In genomic region chr12:14384783-14385638, GRCh38 we compare ENCODE assay signal across 8 cellular contexts. TPM values are rescaled to one million over a fixed set of nuclear protein-coding genes. Genes with fewer than 3 reads are reported as not detected.
A peak's percentile ranks its signal among the peaks of the same experiment; 100 is the strongest.
DNase-seq lines count a peak whose midpoint lies in the region; TF ChIP-seq lines count a peak whose summit lies in the region.

No MANE protein-coding gene starts in this region.

- no peaks in the 10 kb centered on the region for H3K27me3 ChIP-seq in H9 (ENCODE audit: insufficient read depth, low read length)
- no peaks in the 10 kb centered on the region for H3K27me3 ChIP-seq in MG63

- no peak overlapping the region for H3K18ac ChIP-seq in H9 (ENCODE audit: insufficient read length, low read depth, low read length)

- H3K4me3 ChIP-seq in GM12864 (ENCODE audit: low read depth, low read length) (peak overlapping the region; percentile 57; the same call in 1 of the 2 replicates), SK-N-MC (peak overlapping the region; percentile 54), astrocyte of the cerebellum (ENCODE audit: low read depth, low read length) (peak overlapping the region; percentile 34), MG63 (no peak overlapping the region)

- no peak overlapping the region for H2BK12ac ChIP-seq in H9 (ENCODE audit: insufficient read length, low read depth, low read length)

- H3K4me3 Mint-ChIP-seq in H9: peak overlapping the region; percentile 17 to 58

- no peak overlapping the region for H2BK5ac ChIP-seq in H9 (ENCODE audit: insufficient read length, low read length)

- no peak overlapping the region for H2AK5ac ChIP-seq in H9 (ENCODE audit: insufficient read length, low read length)

- no peak overlapping the region for H4K8ac ChIP-seq in H9 (replicated peaks; ENCODE audit: insufficient read length, low read depth, low read length)

- peak overlapping the region; percentile 35 for H3K4me2 ChIP-seq in H9 (ENCODE audit: insufficient read depth, insufficient read length, low read length)

- H3K9ac ChIP-seq in H9 (ENCODE audit: extremely low read depth, insufficient read length, low read length) (no peak overlapping the region), SK-N-MC (ENCODE audit: insufficient read length) (peak overlapping the region; percentile 59)

- no peak overlapping the region for H2BK120ac ChIP-seq in H9 (ENCODE audit: low read depth, low read length, poor library complexity, severe bottlenecking)

- no peak overlapping the region for H2BK20ac ChIP-seq in H9 (ENCODE audit: low read depth, low read length, poor library complexity, severe bottlenecking)

- H3K56ac ChIP-seq in H9 (ENCODE audit: insufficient read length, low read depth, low read length): no peak overlapping the region

- peaks cover 53% of the 10 kb centered on the region for H3K36me3 ChIP-seq in SK-N-MC (ENCODE audit: insufficient read depth, low read length)
- H3K36me3 ChIP-seq in MG63: peaks cover 1% of the 10 kb centered on the region; the same call in 1 of the 2 replicates

- H3K4me1 Mint-ChIP-seq in H9: peaks cover 57 to 67% of the 10 kb centered on the region in 2 experiments

- no peaks in the 10 kb centered on the region for H3K27me3 Mint-ChIP-seq in H9 (ENCODE audit: low read depth)

- H3K79me1 ChIP-seq in H9 (ENCODE audit: insufficient read depth, low read depth, low read length, poor library complexity, severe bottlenecking): no peaks in the 10 kb centered on the region

- peak overlapping the region; percentile 93 to 98 (median 97) for H3K27ac Mint-ChIP-seq in H9

- H2BK15ac ChIP-seq in H9 (ENCODE audit: low read depth, low read length): no peak overlapping the region

- H4K5ac ChIP-seq in H9 (ENCODE audit: insufficient read length, low read depth, low read length): no peak overlapping the region

- no CpG with 5 or more reads among the region's 2 CpGs for WGBS in H9 (ENCODE audit: extremely low coverage, insufficient read length, low lambda C conversion rate)

- H3K79me2 ChIP-seq in H9 (ENCODE audit: insufficient read depth, low read length): peaks cover 43% of the 10 kb centered on the region; the same call in 1 of the 2 replicates

- in situ Hi-C loops in astrocyte of the cerebellum (cut with HindIII; ENCODE audit: low sequenced_read_pairs): no loop called here

- DNase-seq in GM12864 (ENCODE audit: low read depth) (peak; percentile 96), H9 (peak; percentile 69), M059J (ENCODE audit: low read depth) (peak; percentile 88), SK-N-MC (ENCODE audit: low read depth, low spot score) (peak; percentile 91), astrocyte of the cerebellum (ENCODE audit: low read depth) (peak; percentile 96), hepatic stellate cell (ENCODE audit: low spot score) (peak; percentile 41), retina (peak; percentile 92), MG63 (no peak)

- H3K4ac ChIP-seq in H9 (ENCODE audit: low read depth, low read length): no peak overlapping the region

- H3K23ac ChIP-seq in H9 (ENCODE audit: insufficient read length, low read depth, low read length): no peak overlapping the region

- H3T11ph ChIP-seq in H9 (ENCODE audit: low read length): no peak overlapping the region

- peaks cover 2 to 3% of the 10 kb centered on the region in 2 experiments for H3K9me3 Mint-ChIP-seq in H9

- no peaks in the 10 kb centered on the region; the same call in 1 of the 2 replicates for H3K4me1 ChIP-seq in H9 (ENCODE audit: insufficient read depth, low read length)

- TF ChIP-seq CTCF in GM12864 (IDR thresholded peaks at IDR 0.05; ENCODE audit: low read depth, low read length, missing control alignments) (no peak), H9 (conservative IDR thresholded peaks at IDR 0.05) (no peak), astrocyte of the cerebellum (IDR thresholded peaks at IDR 0.05; ENCODE audit: low read depth, low read length, missing control alignments) (no peak)

- H3K9me3 ChIP-seq in H9 (ENCODE audit: control insufficient read depth, low read depth, low read length): no peaks in the 10 kb centered on the region
- peaks cover 21% of the 10 kb centered on the region; the same call in 1 of the 2 replicates for H3K9me3 ChIP-seq in SK-N-MC (ENCODE audit: low read depth, low read length)
- H3K9me3 ChIP-seq in MG63: peaks cover 7% of the 10 kb centered on the region

- H3K27ac ChIP-seq in H9 (ENCODE audit: insufficient read length, low read depth, low read length) (peak overlapping the region; percentile 86), SK-N-MC (peak overlapping the region; percentile 88)

- H3K23me2 ChIP-seq in H9 (ENCODE audit: insufficient read length, low read depth, low read length, poor library complexity, severe bottlenecking): no peaks in the 10 kb centered on the region

- no peak overlapping the region for H4K91ac ChIP-seq in H9 (ENCODE audit: insufficient read length, low read depth, low read length)

- no peak overlapping the region for H2AFZ ChIP-seq in H9 (ENCODE audit: low read length)

- peaks cover 8 to 13% (median 11%) of the 10 kb centered on the region in 3 experiments for H3K36me3 Mint-ChIP-seq in H9 (ENCODE audit: insufficient read depth in 1 of 3, low read depth in 3 of 3)

- no peak overlapping the region for H3K14ac ChIP-seq in H9 (ENCODE audit: insufficient read depth, low read length)

- H4K20me1 ChIP-seq in H9 (ENCODE audit: control insufficient read depth, insufficient read depth, insufficient read length): no peaks in the 10 kb centered on the region

RNA-seq across cellular contexts. Expression of gene ATF7IP, which starts 19.5 kb away (rescaled TPM):
- total RNA-seq in H9 (2021): 165 and 172 TPM in 2 replicates
- total RNA-seq in M059J (2014; rRNA removed; shearing (Covaris generic)): 34.1 and 35.7 TPM in 2 replicates
- 15.3 and 19.9 TPM in 2 replicates for total RNA-seq in MG63 (2014; rRNA removed; shearing (Covaris generic); ENCODE audit: low replicate concordance)
